17 cellular contexts compared by ENCODE assay signal in genomic region chr10:6569259-6569658, GRCh38. TPM values are rescaled to one million over a fixed set of nuclear protein-coding genes. Genes with fewer than 3 reads are reported as not detected.
DNase-seq lines count a peak whose midpoint lies in the region; TF ChIP-seq lines count a peak whose summit lies in the region.
"Had no signal": no experiment of that assay in that cellular context is flagged by ENCODE, and none has a peak within 500 bp of the region (broad histone marks: within the 10 kb centered on the region; RNA-seq: fewer than 3 reads in every experiment).

No MANE protein-coding gene starts in this region.

- CTCF ChIA-PET in activated CD4-positive, alpha-beta memory T cell treated with anti-CD3 and anti-CD28 coated beads for 36 hours (lab: Charles Lee), result interaction anchor here (1.6 to 1.8 kb wide), 2 partner anchors 9 to 98 kb away, joined by 4 to 5 read pairs; no protein-coding TSS in a partner anchor
- CTCF ChIA-PET in activated CD4-positive, alpha-beta memory T cell treated with anti-CD3 and anti-CD28 coated beads, Interleukin-2, amount 10 ng/mL, durations not matched to agents 7 days and 5 days (lab: Charles Lee), result no interaction called here
- CTCF ChIA-PET in CD4-positive, alpha-beta memory T cell (lab: Charles Lee; ENCODE audit: partially characterized antibody), result interaction anchor here (0.9 to 3.2 kb wide), 4 partner anchors 9 to 20 kb away, joined by 3 to 12 read pairs (median 3); no protein-coding TSS in a partner anchor
- CTCF ChIA-PET in SK-N-SH (lab: Yijun Ruan, JAX), result interaction anchor here (0.7 to 1.6 kb wide), 2 partner anchors 25 to 98 kb away, joined by 3 read pairs; no protein-coding TSS in a partner anchor

- H3K27ac Mint-ChIP-seq in activated CD4-positive, alpha-beta memory T cell treated with anti-CD3 and anti-CD28 coated beads for 36 hours, result peak overlapping the region; percentile 9
- H3K27ac Mint-ChIP-seq in activated CD4-positive, alpha-beta memory T cell treated with anti-CD3 and anti-CD28 coated beads, Interleukin-2, amount 10 ng/mL, durations not matched to agents 7 days and 5 days, result no peak overlapping the region
- H3K27ac Mint-ChIP-seq in CD4-positive, alpha-beta memory T cell, result peak overlapping the region; percentile 63 to 93 (median 87)
- peak overlapping the region; percentile 10 for H3K27ac Mint-ChIP-seq in activated T-helper 2 cell treated with anti-CD3 and anti-CD28 coated beads, Interferon-gamma antibody, Interleukin-2, Interleukin-4, amounts not matched to agents 10 μg/mL and 5 μg/mL and 100 μg/mL, durations not matched to agents 14 hours and 24 hours and 36 hours
- no peak overlapping the region for H3K27ac Mint-ChIP-seq in neural progenitor cell

- no peak overlapping the region for H4K8ac ChIP-seq in mesendoderm (ENCODE audit: low read depth, low read length)

- no peak overlapping the region for H3K4me3 Mint-ChIP-seq in activated CD4-positive, alpha-beta memory T cell treated with anti-CD3 and anti-CD28 coated beads for 36 hours
- no peak overlapping the region for H3K4me3 Mint-ChIP-seq in activated CD4-positive, alpha-beta memory T cell treated with anti-CD3 and anti-CD28 coated beads, Interleukin-2, amount 10 ng/mL, durations not matched to agents 7 days and 5 days
- peak overlapping the region in 7 of 8 donors; percentile 42 to 86 (median 71) for H3K4me3 Mint-ChIP-seq in CD4-positive, alpha-beta memory T cell
- H3K4me3 Mint-ChIP-seq in activated T-helper 2 cell treated with anti-CD3 and anti-CD28 coated beads, Interferon-gamma antibody, Interleukin-2, Interleukin-4, amounts not matched to agents 10 μg/mL and 5 μg/mL and 100 μg/mL, durations not matched to agents 14 hours and 24 hours and 36 hours (ENCODE audit: low read depth), result no peak overlapping the region
- no peak overlapping the region for H3K4me3 Mint-ChIP-seq in neural progenitor cell
- H3K4me3 Mint-ChIP-seq: IgD-negative memory B cell had no signal

- no peak overlapping the region for H3K4me2 ChIP-seq in mesendoderm (ENCODE audit: low read length)
- H3K4me2 ChIP-seq in Karpas-422 (ENCODE audit: low read depth, low read length, poor library complexity, severe bottlenecking), result no peak overlapping the region
- no peak overlapping the region for H3K4me2 ChIP-seq in neural progenitor cell
- no peak overlapping the region for H3K4me2 ChIP-seq in SK-N-SH
- H3K4me2 ChIP-seq: A549 had no signal

- intact Hi-C loops in activated CD4-positive, alpha-beta memory T cell treated with anti-CD3 and anti-CD28 coated beads for 36 hours (cut with micrococcal nuclease), result no loop called here
- intact Hi-C loops in CD4-positive, alpha-beta memory T cell (cut with micrococcal nuclease), result no loop called here
- intact Hi-C loops in activated T-helper 2 cell treated with anti-CD3 and anti-CD28 coated beads, Interferon-gamma antibody, Interleukin-2, Interleukin-4, amounts not matched to agents 10 μg/mL and 5 μg/mL and 100 μg/mL, durations not matched to agents 14 hours and 24 hours and 36 hours (cut with micrococcal nuclease), result no loop called here

- peaks cover 98% of the 10 kb centered on the region for H3K4me1 ChIP-seq in CD4-positive, alpha-beta memory T cell (ENCODE audit: insufficient read depth, low read length)
- H3K4me1 ChIP-seq in mesendoderm (ENCODE audit: control insufficient read depth, low read depth, low read length) (peaks cover 5% of the 10 kb centered on the region), Karpas-422 (ENCODE audit: low read length) (no peaks in the 10 kb centered on the region), neural progenitor cell (peaks cover 10% of the 10 kb centered on the region), SK-N-SH (ENCODE audit: control insufficient read depth in 1 of 2, insufficient read depth in 2 of 2, low read depth in 1 of 2, low read length in 1 of 2) (no peaks in the 10 kb centered on the region)
- H3K4me1 ChIP-seq: A549 had no signal

- no peak for TF ChIP-seq RAD21 in SK-N-SH (IDR thresholded peaks at IDR 0.05; ENCODE audit: low read length)

- no peak for TF ChIP-seq EP300 in SK-N-SH (IDR thresholded peaks at IDR 0.05; ENCODE audit: borderline replicate concordance in 1 of 2, low read depth in 1 of 2, low read length in 1 of 2)

- DNase-seq in activated CD4-positive, alpha-beta memory T cell treated with anti-CD3 and anti-CD28 coated beads for 36 hours, result no peak
- no peak for DNase-seq in activated CD4-positive, alpha-beta memory T cell treated with anti-CD3 and anti-CD28 coated beads, Interleukin-2, amount 10 ng/mL, durations not matched to agents 7 days and 5 days
- DNase-seq in CD4-positive, alpha-beta memory T cell, result no peak
- DNase-seq in activated T-helper 2 cell treated with anti-CD3 and anti-CD28 coated beads, Interferon-gamma antibody, Interleukin-2, Interleukin-4, amounts not matched to agents 10 μg/mL and 5 μg/mL and 100 μg/mL, durations not matched to agents 14 hours and 24 hours and 36 hours (ENCODE audit: low spot score), result no peak
- DNase-seq in mesendoderm, result peak; percentile 31
- DNase-seq in Karpas-422, result no peak
- no peak for DNase-seq in neural progenitor cell (ENCODE audit: low spot score)
- no peak for DNase-seq in SK-N-SH
- DNase-seq: GF-D8, GOT3, MV-4-11, NCI-H1436, NCI-H2081, NCI-H524, RPMI8226 had no signal

- H3K27me3 ChIP-seq in CD4-positive, alpha-beta memory T cell (ENCODE audit: insufficient read depth, low read length), result no peaks in the 10 kb centered on the region
- H3K27me3 ChIP-seq in mesendoderm (ENCODE audit: insufficient read depth, low read length, poor library complexity) (no peaks in the 10 kb centered on the region), Karpas-422 (ENCODE audit: low read length) (no peaks in the 10 kb centered on the region), neural progenitor cell (no peaks in the 10 kb centered on the region), SK-N-SH (ENCODE audit: insufficient read depth) (peaks cover 19% of the 10 kb centered on the region)

- H3F3A ChIP-seq in neural progenitor cell (ENCODE audit: low read depth), result peaks cover 4% of the 10 kb centered on the region
- H3F3A ChIP-seq in SK-N-SH (replicated peaks; ENCODE audit: insufficient read depth), result no peaks in the 10 kb centered on the region

- POLR2A ChIA-PET in activated CD4-positive, alpha-beta memory T cell treated with anti-CD3 and anti-CD28 coated beads for 36 hours (lab: Charles Lee), result no interaction called here
- POLR2A ChIA-PET in activated CD4-positive, alpha-beta memory T cell treated with anti-CD3 and anti-CD28 coated beads, Interleukin-2, amount 10 ng/mL, durations not matched to agents 7 days and 5 days (lab: Charles Lee), result interaction anchor here (1.0 to 1.7 kb wide), 2 partner anchors 8 to 39 kb away, joined by 3 to 6 read pairs; no protein-coding TSS in a partner anchor
- POLR2A ChIA-PET in CD4-positive, alpha-beta memory T cell (lab: Charles Lee; ENCODE audit: partially characterized antibody), result interaction anchor here (1.0 to 4.6 kb wide), 4 partner anchors 9 to 25 kb away, joined by 5 to 15 read pairs (median 10); partner anchors contain the start of gene PRKCQ
- POLR2A ChIA-PET in SK-N-SH (lab: Yijun Ruan, JAX), result no interaction called here

- H3K9me3 Mint-ChIP-seq in activated CD4-positive, alpha-beta memory T cell treated with anti-CD3 and anti-CD28 coated beads for 36 hours, result no peaks in the 10 kb centered on the region
- H3K9me3 Mint-ChIP-seq in activated CD4-positive, alpha-beta memory T cell treated with anti-CD3 and anti-CD28 coated beads, Interleukin-2, amount 10 ng/mL, durations not matched to agents 7 days and 5 days, result no peaks in the 10 kb centered on the region
- no peaks in the 10 kb centered on the region for H3K9me3 Mint-ChIP-seq in CD4-positive, alpha-beta memory T cell
- H3K9me3 Mint-ChIP-seq in activated T-helper 2 cell treated with anti-CD3 and anti-CD28 coated beads, Interferon-gamma antibody, Interleukin-2, Interleukin-4, amounts not matched to agents 10 μg/mL and 5 μg/mL and 100 μg/mL, durations not matched to agents 14 hours and 24 hours and 36 hours, result no peaks in the 10 kb centered on the region
- no peaks in the 10 kb centered on the region for H3K9me3 Mint-ChIP-seq in neural progenitor cell
- H3K9me3 Mint-ChIP-seq: IgD-negative memory B cell had no signal

- no peak overlapping the region for H2BK15ac ChIP-seq in mesendoderm (replicated peaks; ENCODE audit: low read depth)

- peak overlapping the region; percentile 47 for H2BK120ac ChIP-seq in mesendoderm (ENCODE audit: low read depth, low read length)

- no peaks in the 10 kb centered on the region for H3K27me3 Mint-ChIP-seq in activated CD4-positive, alpha-beta memory T cell treated with anti-CD3 and anti-CD28 coated beads for 36 hours
- H3K27me3 Mint-ChIP-seq in activated CD4-positive, alpha-beta memory T cell treated with anti-CD3 and anti-CD28 coated beads, Interleukin-2, amount 10 ng/mL, durations not matched to agents 7 days and 5 days, result no peaks in the 10 kb centered on the region
- no peaks in the 10 kb centered on the region for H3K27me3 Mint-ChIP-seq in CD4-positive, alpha-beta memory T cell
- H3K27me3 Mint-ChIP-seq in activated T-helper 2 cell treated with anti-CD3 and anti-CD28 coated beads, Interferon-gamma antibody, Interleukin-2, Interleukin-4, amounts not matched to agents 10 μg/mL and 5 μg/mL and 100 μg/mL, durations not matched to agents 14 hours and 24 hours and 36 hours (ENCODE audit: low read depth), result no peaks in the 10 kb centered on the region
- peaks cover 6% of the 10 kb centered on the region for H3K27me3 Mint-ChIP-seq in neural progenitor cell (ENCODE audit: insufficient read depth, low read depth)

- H3K27ac ChIP-seq in CD4-positive, alpha-beta memory T cell (ENCODE audit: low read depth, low read length), result peak overlapping the region; percentile 3
- H3K27ac ChIP-seq in mesendoderm (ENCODE audit: low read depth, low read length) (peak overlapping the region; percentile 81), Karpas-422 (ENCODE audit: low read length) (no peak overlapping the region), neural progenitor cell (no peak overlapping the region), SK-N-SH (ENCODE audit: low read depth in 2 of 2, low read length in 1 of 2) (no peak overlapping the region)
- H3K27ac ChIP-seq: A549 had no signal

- H4K20me1 ChIP-seq in Karpas-422 (ENCODE audit: insufficient read depth, low read depth, low read length), result no peaks in the 10 kb centered on the region
- no peaks in the 10 kb centered on the region for H4K20me1 ChIP-seq in neural progenitor cell (ENCODE audit: low read depth)
- no peaks in the 10 kb centered on the region for H4K20me1 ChIP-seq in SK-N-SH (ENCODE audit: insufficient read depth)

- H3K18ac ChIP-seq in mesendoderm (ENCODE audit: low read length), result peak overlapping the region; percentile 55

- H3K56ac ChIP-seq in mesendoderm (ENCODE audit: low read length), result peak overlapping the region; percentile 59

- H3K9ac ChIP-seq in mesendoderm (ENCODE audit: low read length), result no peak overlapping the region
- no peak overlapping the region for H3K9ac ChIP-seq in Karpas-422 (ENCODE audit: low read length)
- H3K9ac ChIP-seq in neural progenitor cell, result no peak overlapping the region
- H3K9ac ChIP-seq in SK-N-SH, result no peak overlapping the region

- no peaks in the 10 kb centered on the region for H3K9me2 ChIP-seq in Karpas-422 (replicated peaks; ENCODE audit: insufficient read depth, low read length)
- no peaks in the 10 kb centered on the region for H3K9me2 ChIP-seq in SK-N-SH

- H3K9me3 ChIP-seq in CD4-positive, alpha-beta memory T cell (ENCODE audit: control insufficient read depth in 1 of 2, low read length in 2 of 2), result no peaks in the 10 kb centered on the region
- no peaks in the 10 kb centered on the region for H3K9me3 ChIP-seq in Karpas-422 (ENCODE audit: low read length)
- H3K9me3 ChIP-seq in neural progenitor cell (ENCODE audit: low read depth), result no peaks in the 10 kb centered on the region
- H3K9me3 ChIP-seq in SK-N-SH, result no peaks in the 10 kb centered on the region
- H3K9me3 ChIP-seq: A549 had no signal

- H3K79me2 ChIP-seq in mesendoderm (ENCODE audit: control insufficient read depth, insufficient read depth, low read length), result no peaks in the 10 kb centered on the region
- H3K79me2 ChIP-seq in Karpas-422 (ENCODE audit: low read length), result no peaks in the 10 kb centered on the region
- no peaks in the 10 kb centered on the region for H3K79me2 ChIP-seq in neural progenitor cell (ENCODE audit: low read depth)
- no peaks in the 10 kb centered on the region for H3K79me2 ChIP-seq in SK-N-SH (ENCODE audit: insufficient read depth)

- H4K5ac ChIP-seq in mesendoderm (ENCODE audit: low read length), result no peak overlapping the region

- H2AFZ ChIP-seq in Karpas-422 (ENCODE audit: low read length), result no peak overlapping the region
- no peak overlapping the region for H2AFZ ChIP-seq in neural progenitor cell (replicated peaks)
- H2AFZ ChIP-seq in SK-N-SH (ENCODE audit: low read depth), result no peak overlapping the region

- H2BK5ac ChIP-seq in mesendoderm (ENCODE audit: low read length), result peak overlapping the region; percentile 67

- peak overlapping the region; percentile 74 for H2AK5ac ChIP-seq in mesendoderm (ENCODE audit: low read length)

- H3K36me3 Mint-ChIP-seq in activated CD4-positive, alpha-beta memory T cell treated with anti-CD3 and anti-CD28 coated beads for 36 hours, result peaks cover 8% of the 10 kb centered on the region
- peaks cover 57% of the 10 kb centered on the region for H3K36me3 Mint-ChIP-seq in activated CD4-positive, alpha-beta memory T cell treated with anti-CD3 and anti-CD28 coated beads, Interleukin-2, amount 10 ng/mL, durations not matched to agents 7 days and 5 days (ENCODE audit: low read depth)
- H3K36me3 Mint-ChIP-seq in CD4-positive, alpha-beta memory T cell, result peaks cover 22 to 45% of the 10 kb centered on the region in 2 donors
- peaks cover 59% of the 10 kb centered on the region for H3K36me3 Mint-ChIP-seq in activated T-helper 2 cell treated with anti-CD3 and anti-CD28 coated beads, Interferon-gamma antibody, Interleukin-2, Interleukin-4, amounts not matched to agents 10 μg/mL and 5 μg/mL and 100 μg/mL, durations not matched to agents 14 hours and 24 hours and 36 hours (ENCODE audit: low read depth)
- H3K36me3 Mint-ChIP-seq in neural progenitor cell, result no peaks in the 10 kb centered on the region
- H3K36me3 Mint-ChIP-seq: IgD-negative memory B cell had no signal

- no CpG with 5 or more reads among the region's 7 CpGs for WGBS in mesendoderm (ENCODE audit: extremely low coverage, insufficient coverage, low lambda C conversion rate)
- 21% methylated on average over 7 of the region's 7 CpGs for WGBS in SK-N-SH (ENCODE audit: low lambda C conversion rate)

- peaks cover 84% of the 10 kb centered on the region for H3K4me1 Mint-ChIP-seq in activated CD4-positive, alpha-beta memory T cell treated with anti-CD3 and anti-CD28 coated beads for 36 hours (ENCODE audit: low read depth)
- peaks cover 84% of the 10 kb centered on the region for H3K4me1 Mint-ChIP-seq in activated CD4-positive, alpha-beta memory T cell treated with anti-CD3 and anti-CD28 coated beads, Interleukin-2, amount 10 ng/mL, durations not matched to agents 7 days and 5 days
- H3K4me1 Mint-ChIP-seq in CD4-positive, alpha-beta memory T cell, result peaks cover 82 to 97% (median 90%) of the 10 kb centered on the region in 4 donors
- peaks cover 66% of the 10 kb centered on the region for H3K4me1 Mint-ChIP-seq in activated T-helper 2 cell treated with anti-CD3 and anti-CD28 coated beads, Interferon-gamma antibody, Interleukin-2, Interleukin-4, amounts not matched to agents 10 μg/mL and 5 μg/mL and 100 μg/mL, durations not matched to agents 14 hours and 24 hours and 36 hours (ENCODE audit: low read depth)
- peaks cover 11% of the 10 kb centered on the region for H3K4me1 Mint-ChIP-seq in neural progenitor cell
- H3K4me1 Mint-ChIP-seq: IgD-negative memory B cell had no signal

- no peaks in the 10 kb centered on the region for H3K79me1 ChIP-seq in mesendoderm (ENCODE audit: low read length)

- TF ChIP-seq CTCF in neural progenitor cell (IDR thresholded peaks at IDR 0.05), result no peak
- TF ChIP-seq CTCF in SK-N-SH (IDR thresholded peaks at IDR 0.05), result no peak

- no peak overlapping the region for H3K23ac ChIP-seq in mesendoderm (ENCODE audit: low read length)

- no peak overlapping the region for H3K4ac ChIP-seq in mesendoderm (ENCODE audit: low read depth, low read length)

- H3K4me3 ChIP-seq in CD4-positive, alpha-beta memory T cell (ENCODE audit: low read length in 2 of 2), result no peak overlapping the region
- H3K4me3 ChIP-seq in mesendoderm (ENCODE audit: low read length) (no peak overlapping the region), Karpas-422 (ENCODE audit: low read length) (no peak overlapping the region), neural progenitor cell (no peak overlapping the region), SK-N-SH (ENCODE audit: low read depth in 2 of 2, low read length in 1 of 2) (no peak overlapping the region)
- H3K4me3 ChIP-seq: A549 had no signal

- H3K36me3 ChIP-seq in CD4-positive, alpha-beta memory T cell (ENCODE audit: insufficient read depth, low read length), result peaks cover 11% of the 10 kb centered on the region
- H3K36me3 ChIP-seq in mesendoderm (ENCODE audit: control insufficient read depth, insufficient read depth, low read length) (no peaks in the 10 kb centered on the region), Karpas-422 (ENCODE audit: insufficient read depth, low read length) (no peaks in the 10 kb centered on the region), neural progenitor cell (no peaks in the 10 kb centered on the region), SK-N-SH (replicated peaks in 1 of 2; ENCODE audit: control insufficient read depth in 1 of 2, insufficient read depth in 2 of 2, low read length in 1 of 2) (no peaks in the 10 kb centered on the region)

RNA-seq across cellular contexts. Expression of gene PRKCQ, which starts 10.8 kb away (rescaled TPM):
- total RNA-seq in activated CD4-positive, alpha-beta memory T cell treated with anti-CD3 and anti-CD28 coated beads for 36 hours, result 10 to 100 TPM; 44.3 to 45.2 TPM
- total RNA-seq in activated CD4-positive, alpha-beta memory T cell treated with anti-CD3 and anti-CD28 coated beads, Interleukin-2, amount 10 ng/mL, durations not matched to agents 7 days and 5 days, result 10 to 100 TPM; 69.3 to 70.6 TPM
- 10 to 100 TPM; 70.5 to 71.5 TPM for total RNA-seq in CD4-positive, alpha-beta memory T cell
- polyA plus RNA-seq in CD4-positive, alpha-beta memory T cell, result 10 to 100 TPM; 45.0 to 77.1 TPM
- total RNA-seq in activated T-helper 2 cell treated with anti-CD3 and anti-CD28 coated beads, Interferon-gamma antibody, Interleukin-2, Interleukin-4, amounts not matched to agents 10 μg/mL and 5 μg/mL and 100 μg/mL, durations not matched to agents 14 hours and 24 hours and 36 hours, result 40.0 and 40.8 TPM in 2 replicates
- 7.4 TPM for polyA plus RNA-seq in mesendoderm (2013, experiment 1 of 2)
- polyA plus RNA-seq in mesendoderm (2013, experiment 2 of 2), result 7.3 TPM
- total RNA-seq in Karpas-422 (2014; rRNA removed; shearing (Covaris generic); ENCODE audit: low replicate concordance), result not detected in 2 replicates
- total RNA-seq in neural progenitor cell (ENCODE audit: low replicate concordance), result 3.5 TPM in 2 replicates
- polyA plus RNA-seq in SK-N-SH (2012; rRNA removed), result 0.18 and 0.23 TPM in 2 replicates
- 0.15 and 0.25 TPM in 2 replicates for polyA plus RNA-seq in SK-N-SH (2012; cell fraction: cytosol; rRNA removed)
- polyA plus RNA-seq in SK-N-SH (2012; cell fraction: nucleus; rRNA removed), result 0.09 and 0.20 TPM in 2 replicates

Comparison
In these comparisons a context has a peak if more than half of its experiments do, and no peak if none do; other contexts are left out.
1. H3K27ac Mint-ChIP-seq: peak in activated CD4-positive, alpha-beta memory T cell treated with anti-CD3 and anti-CD28 coated beads for 36 hours (single experiment), CD4-positive, alpha-beta memory T cell (7 of 7) and activated T-helper 2 cell treated with anti-CD3 and anti-CD28 coated beads, Interferon-gamma antibody, Interleukin-2, Interleukin-4, amounts not matched to agents 10 μg/mL and 5 μg/mL and 100 μg/mL, durations not matched to agents 14 hours and 24 hours and 36 hours (single experiment); none in activated CD4-positive, alpha-beta memory T cell treated with anti-CD3 and anti-CD28 coated beads, Interleukin-2, amount 10 ng/mL, durations not matched to agents 7 days and 5 days (single experiment) and neural progenitor cell (single experiment).
2. POLR2A ChIA-PET loops: an anchor here in activated CD4-positive, alpha-beta memory T cell treated with anti-CD3 and anti-CD28 coated beads, Interleukin-2, amount 10 ng/mL, durations not matched to agents 7 days and 5 days (1.0 to 1.7 kb wide) and CD4-positive, alpha-beta memory T cell (1.0 to 4.6 kb wide); none called in activated CD4-positive, alpha-beta memory T cell treated with anti-CD3 and anti-CD28 coated beads for 36 hours and SK-N-SH.
3. H3K4me3 Mint-ChIP-seq: peak in CD4-positive, alpha-beta memory T cell (7 of 8); none in activated CD4-positive, alpha-beta memory T cell treated with anti-CD3 and anti-CD28 coated beads for 36 hours (single experiment), activated CD4-positive, alpha-beta memory T cell treated with anti-CD3 and anti-CD28 coated beads, Interleukin-2, amount 10 ng/mL, durations not matched to agents 7 days and 5 days (single experiment), activated T-helper 2 cell treated with anti-CD3 and anti-CD28 coated beads, Interferon-gamma antibody, Interleukin-2, Interleukin-4, amounts not matched to agents 10 μg/mL and 5 μg/mL and 100 μg/mL, durations not matched to agents 14 hours and 24 hours and 36 hours (single experiment) and neural progenitor cell (single experiment).
4. H3K27ac ChIP-seq: peak in CD4-positive, alpha-beta memory T cell (single experiment) and mesendoderm (single experiment); none in Karpas-422 (single experiment), neural progenitor cell (single experiment) and SK-N-SH (0 of 2).